12 cellular contexts compared by ENCODE assay signal in genomic region chr3:171165499-171165921, GRCh38.
DNase-seq lines count a peak whose midpoint lies in the region; ATAC-seq and TF ChIP-seq lines count a peak whose summit lies in the region.
"Had no signal": no experiment of that assay in that cellular context is flagged by ENCODE, and none has a peak within 500 bp of the region (broad histone marks: within the 10 kb centered on the region; RNA-seq: fewer than 3 reads in every experiment).

No MANE protein-coding gene starts in this region.

- H3K27ac ChIP-seq in OCI-LY3 (ENCODE audit: low read length) (peak overlapping the region; percentile 59), dorsolateral prefrontal cortex (peak overlapping the region in 8 of 59 donors; percentile 2 to 28 (median 16))
- H3K27ac ChIP-seq: heart right ventricle, HL-60, thoracic aorta had no signal

- peaks cover 26% of the 10 kb centered on the region for H3K4me1 ChIP-seq in OCI-LY3 (ENCODE audit: low read length)

- no peak overlapping the region for H2AFZ ChIP-seq in OCI-LY3 (ENCODE audit: low read depth, low read length)

- H4K20me1 ChIP-seq in OCI-LY3 (ENCODE audit: insufficient read depth, low read length): no peaks in the 10 kb centered on the region

- H3K27me3 ChIP-seq in OCI-LY3 (ENCODE audit: low read depth, low read length) (no peaks in the 10 kb centered on the region), dorsolateral prefrontal cortex (no peaks in the 10 kb centered on the region)
- H3K27me3 ChIP-seq: heart right ventricle had no signal

- H3K36me3 ChIP-seq in OCI-LY3 (replicated peaks; ENCODE audit: low read depth, low read length): peaks cover 44% of the 10 kb centered on the region

- TF ChIP-seq CTCF in OCI-LY3 (IDR thresholded peaks at IDR 0.05; ENCODE audit: low read depth, low read length) (no peak), dorsolateral prefrontal cortex (IDR thresholded peaks at IDR 0.05 in 54 of 56, conservative IDR thresholded peaks at IDR 0.05 in 2 of 56; ENCODE audit: low read depth in 1 of 56, partially characterized antibody in 56 of 56) (no peak)

- H3K79me2 ChIP-seq in OCI-LY3 (ENCODE audit: low read length): no peaks in the 10 kb centered on the region

- ATAC-seq in GM18519 (IDR thresholded peaks at IDR 0.05; ENCODE audit: low FRiP score, unreplicated experiment): peak; percentile 1
- peak; percentile 72 for ATAC-seq in GM21529 (IDR thresholded peaks at IDR 0.05; ENCODE audit: unreplicated experiment)
- ATAC-seq in HG03135 (IDR thresholded peaks at IDR 0.05; ENCODE audit: unreplicated experiment): no peak
- ATAC-seq: heart right ventricle had no signal

- peak overlapping the region; percentile 11; the same call in 1 of the 2 replicates for H3K9ac ChIP-seq in OCI-LY3 (ENCODE audit: low read length)

- H3K4me2 ChIP-seq in OCI-LY3 (ENCODE audit: low read length): peak overlapping the region; percentile 57

- DNase-seq in iPS-NIHi11 (ENCODE audit: low spot score) (peak; percentile 43), MV-4-11 (lab: John Stamatoyannopoulos, UW) (no peak), dorsolateral prefrontal cortex (no peak), DMS114 treated with DMSO at 0.1 percent for 48 hours (lab: John Stamatoyannopoulos, UW; ENCODE audit: unreplicated experiment) (no peak)
- DNase-seq: heart right ventricle, NCI-H1694 treated with DMSO at 0.1 percent for 48 hours had no signal

- H3K9me3 ChIP-seq in OCI-LY3 (ENCODE audit: insufficient read depth, low read length): no peaks in the 10 kb centered on the region

- H3K4me3 ChIP-seq in OCI-LY3 (ENCODE audit: low read length) (peak overlapping the region; percentile 14), dorsolateral prefrontal cortex (no peak overlapping the region)
- H3K4me3 ChIP-seq: heart right ventricle, thoracic aorta had no signal

- intact Hi-C loops in dorsolateral prefrontal cortex (cut with DNase I): no loop called here
